ENCODE assay signal across 8 cellular contexts in genomic region chr11:123357990-123358827, GRCh38.
DNase-seq lines count a peak whose midpoint lies in the region; ATAC-seq, FAIRE-seq and TF ChIP-seq lines count a peak whose summit lies in the region.

No MANE protein-coding gene starts in this region.

- no peaks in the 10 kb centered on the region for H3K9me3 ChIP-seq in SU-DHL-6 (ENCODE audit: insufficient read depth, low read length)
- H3K9me3 ChIP-seq in naive thymus-derived CD4-positive, alpha-beta T cell (ENCODE audit: control insufficient read depth in 2 of 3, low read length in 3 of 3): no peaks in the 10 kb centered on the region
- H3K9me3 ChIP-seq in tibial nerve: no peaks in the 10 kb centered on the region

- WGBS in tibial nerve, 2 donors: 1% methylated on average over 23 to 58 of the region's 58 CpGs

- H3K4me3 ChIP-seq in SU-DHL-6 (ENCODE audit: insufficient read depth, low read length, poor library complexity, severe bottlenecking) (peak overlapping the region; percentile 22), tibial nerve (peak overlapping the region in 2 of 4 donors; percentile 23 to 35)
- peak overlapping the region; percentile 56 for H3K4me3 ChIP-seq in naive thymus-derived CD4-positive, alpha-beta T cell (ENCODE audit: low read length)

- no peaks in the 10 kb centered on the region for H3K79me2 ChIP-seq in SU-DHL-6 (ENCODE audit: insufficient read depth, low read length)

- H3K36me3 ChIP-seq in SU-DHL-6 (ENCODE audit: low read length): no peaks in the 10 kb centered on the region
- H3K36me3 ChIP-seq in naive thymus-derived CD4-positive, alpha-beta T cell (ENCODE audit: control insufficient read depth in 2 of 3, insufficient read depth in 3 of 3, low read length in 3 of 3): no peaks in the 10 kb centered on the region
- H3K36me3 ChIP-seq in tibial nerve: no peaks in the 10 kb centered on the region

- H3K27me3 ChIP-seq in SU-DHL-6 (ENCODE audit: low read length) (no peaks in the 10 kb centered on the region), tibial nerve (peaks cover 0 to 53% of the 10 kb centered on the region in 2 donors)
- H3K27me3 ChIP-seq in naive thymus-derived CD4-positive, alpha-beta T cell (ENCODE audit: control insufficient read depth in 2 of 2, insufficient read depth in 2 of 2, low read length in 2 of 2): peaks cover 0 to 2% of the 10 kb centered on the region in 2 donors

- CTCF ChIA-PET in naive thymus-derived CD4-positive, alpha-beta T cell (lab: Charles Lee): no interaction called here

- peak overlapping the region; percentile 4 to 48 for H3K27ac Mint-ChIP-seq in effector memory CD8-positive, alpha-beta T cell
- H3K27ac Mint-ChIP-seq in naive thymus-derived CD4-positive, alpha-beta T cell: peak overlapping the region in 1 of 9 donors; percentile 92

- POLR2A ChIA-PET in naive thymus-derived CD4-positive, alpha-beta T cell (lab: Charles Lee): no interaction called here

- peak; percentile 46 for ATAC-seq in HG02981 (IDR thresholded peaks at IDR 0.05; ENCODE audit: unreplicated experiment)
- peak; percentile 74 for ATAC-seq in effector memory CD8-positive, alpha-beta T cell (replicated peaks)
- ATAC-seq in naive thymus-derived CD4-positive, alpha-beta T cell: peak; percentile 59

- peak overlapping the region; percentile 77 for H2AFZ ChIP-seq in SU-DHL-6 (ENCODE audit: low read depth, low read length, severe bottlenecking)

- no peaks in the 10 kb centered on the region for H3K9me2 ChIP-seq in SU-DHL-6 (replicated peaks; ENCODE audit: insufficient read depth, low read length)

- H3K27ac ChIP-seq in SU-DHL-6 (ENCODE audit: low read depth, low read length): no peak overlapping the region
- no peak overlapping the region for H3K27ac ChIP-seq in naive thymus-derived CD4-positive, alpha-beta T cell (ENCODE audit: low read depth, low read length)
- no peak overlapping the region for H3K27ac ChIP-seq in tibial nerve

- no peaks in the 10 kb centered on the region for H3K9me3 Mint-ChIP-seq in effector memory CD8-positive, alpha-beta T cell
- H3K9me3 Mint-ChIP-seq in naive thymus-derived CD4-positive, alpha-beta T cell: peaks cover 0 to 2% (median 0%) of the 10 kb centered on the region in 11 donors

- FAIRE-seq in GM12891 (lab: Jason Lieb, UNC): peak; percentile 96

- H3F3A ChIP-seq in SU-DHL-6 (ENCODE audit: insufficient read depth): no peaks in the 10 kb centered on the region

- H4K20me1 ChIP-seq in SU-DHL-6 (ENCODE audit: low read depth, low read length): no peaks in the 10 kb centered on the region

- DNase-seq in GM12891 (ENCODE audit: insufficient read length, low spot score): peak; percentile 49
- DNase-seq in effector memory CD8-positive, alpha-beta T cell: no peak
- DNase-seq in naive thymus-derived CD4-positive, alpha-beta T cell: peak in 1 of 9 donors; percentile 64
- DNase-seq in tibial nerve (ENCODE audit: low spot score in 2 of 2): no peak
- DNase-seq in NCI-H1048 (lab: John Stamatoyannopoulos, UW): no peak
- DNase-seq in HUDEP-2 (lab: John Stamatoyannopoulos, UW; ENCODE audit: unreplicated experiment in 76 of 76): no peak

- TF ChIP-seq EP300 in tibial nerve (IDR thresholded peaks at IDR 0.05): no peak

- peak overlapping the region; percentile 44 for H3K4me2 ChIP-seq in SU-DHL-6 (ENCODE audit: low read depth, low read length, poor library complexity, severe bottlenecking)

- peak overlapping the region; percentile 79 to 83 for H3K4me3 Mint-ChIP-seq in effector memory CD8-positive, alpha-beta T cell
- peak overlapping the region; percentile 4 to 98 (median 72) for H3K4me3 Mint-ChIP-seq in naive thymus-derived CD4-positive, alpha-beta T cell

- peaks cover 0 to 16% of the 10 kb centered on the region in 2 donors for H3K4me1 ChIP-seq in naive thymus-derived CD4-positive, alpha-beta T cell (ENCODE audit: control insufficient read depth in 2 of 2, insufficient read depth in 2 of 2, low read length in 2 of 2)
- H3K4me1 ChIP-seq in tibial nerve: peaks cover 0 to 17% (median 0%) of the 10 kb centered on the region in 4 donors

- no peak for TF ChIP-seq CTCF in SU-DHL-6 (IDR thresholded peaks at IDR 0.05; ENCODE audit: insufficient read depth, low read length, poor library complexity, severe bottlenecking)
- no peak for TF ChIP-seq CTCF in tibial nerve (IDR thresholded peaks at IDR 0.05)

- peaks cover 32 to 72% of the 10 kb centered on the region in 2 donors for H3K27me3 Mint-ChIP-seq in effector memory CD8-positive, alpha-beta T cell
- H3K27me3 Mint-ChIP-seq in naive thymus-derived CD4-positive, alpha-beta T cell: peaks cover 0 to 55% (median 46%) of the 10 kb centered on the region in 5 donors

- H3K4me1 Mint-ChIP-seq in effector memory CD8-positive, alpha-beta T cell (ENCODE audit: low read depth in 2 of 2): peaks cover 5 to 12% of the 10 kb centered on the region in 2 donors
- peaks cover 8 to 61% (median 15%) of the 10 kb centered on the region in 7 donors for H3K4me1 Mint-ChIP-seq in naive thymus-derived CD4-positive, alpha-beta T cell

- peak overlapping the region; percentile 11; the same call in 1 of the 2 replicates for H3K9ac ChIP-seq in SU-DHL-6 (ENCODE audit: low read length)

- TF ChIP-seq POLR2A in GM12891 (IDR thresholded peaks at IDR 0.05; ENCODE audit: low read depth, low read length) (peak; percentile 65; the same call in 1 of the 2 replicates), tibial nerve (IDR thresholded peaks at IDR 0.05) (no peak)

- H3K36me3 Mint-ChIP-seq in effector memory CD8-positive, alpha-beta T cell (ENCODE audit: insufficient read depth): no peaks in the 10 kb centered on the region
- peaks cover 0 to 21% (median 0%) of the 10 kb centered on the region in 5 donors for H3K36me3 Mint-ChIP-seq in naive thymus-derived CD4-positive, alpha-beta T cell

- intact Hi-C loops in naive thymus-derived CD4-positive, alpha-beta T cell (cut with micrococcal nuclease): loop anchor here in 1 of 2 donors (1.0 to 5.0 kb wide), 6 partner anchors 24 to 121 kb away; partner anchors contain the start of gene GRAMD1B

TF ChIP-seq in GM12891, 5 proteins besides CTCF, POLR2A, EP300 and RAD21:
- no peak for TF ChIP-seq PAX5 (IDR thresholded peaks at IDR 0.05; ENCODE audit: insufficient read depth, low read length, severe bottlenecking)
- TF ChIP-seq POU2F2 (IDR thresholded peaks at IDR 0.05; ENCODE audit: low read depth, low read length): peak; percentile 25; the same call in 1 of the 2 replicates
- TF ChIP-seq TAF1 (IDR thresholded peaks at IDR 0.05; ENCODE audit: low read depth, low read length): 0 out of 2 replicates have a peak, but pooled peaks have one; percentile 7
- no peak for TF ChIP-seq POLR2AphosphoS5 (IDR thresholded peaks at IDR 0.05; ENCODE audit: low read depth, low read length)
- TF ChIP-seq SPI1 (IDR thresholded peaks at IDR 0.05; ENCODE audit: low read depth, low read length): peak; percentile 62
